In the genomic region with DNA sequence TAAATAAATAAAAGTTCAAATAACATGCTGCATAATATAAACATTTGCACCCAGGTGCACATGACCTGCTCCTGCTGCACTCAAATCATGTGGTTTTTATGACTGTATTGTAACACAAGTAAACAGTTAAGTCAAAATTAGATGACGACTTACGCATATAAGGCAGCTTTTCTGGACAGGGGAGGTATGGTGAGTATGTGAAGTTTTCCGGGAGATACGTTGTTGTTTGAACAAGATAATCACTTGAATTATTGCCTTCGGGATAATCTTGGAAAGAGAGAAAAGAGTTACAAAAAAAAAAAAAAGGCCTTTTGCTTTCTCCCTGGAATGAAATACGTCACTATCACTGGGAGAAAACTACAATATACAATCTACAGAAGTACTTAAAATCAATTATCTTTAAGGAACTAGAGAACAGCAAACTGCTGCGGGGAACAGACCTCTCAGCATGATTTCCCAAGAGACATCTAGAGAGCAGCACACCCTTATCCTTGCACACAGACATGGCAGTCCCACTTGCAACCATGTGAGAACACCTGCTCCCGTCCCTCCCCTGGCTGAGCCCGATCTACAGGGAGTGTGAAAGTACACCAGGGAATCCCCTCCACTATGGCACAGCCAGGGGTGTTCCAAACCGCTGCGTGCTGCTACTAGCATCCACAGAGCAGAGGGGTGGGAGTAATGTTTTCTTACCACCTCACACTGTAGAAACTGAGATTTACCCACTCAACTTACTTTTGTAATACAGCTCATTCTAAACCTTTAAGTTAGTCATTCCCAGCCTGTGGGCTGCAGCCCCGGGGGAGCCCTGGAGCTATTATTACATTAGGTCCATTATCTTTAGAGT, we compare ENCODE assay signal across 8 cellular contexts. TPM values are rescaled to one million over a fixed set of nuclear protein-coding genes. Genes with fewer than 3 reads are reported as not detected.
A peak's percentile ranks its signal among the peaks of the same experiment; 100 is the strongest.
DNase-seq lines count a peak whose midpoint lies in the region; ATAC-seq and TF ChIP-seq lines count a peak whose summit lies in the region.

No MANE protein-coding gene starts in this region.

- peaks cover 13% of the 10 kb centered on the region for H3K4me1 Mint-ChIP-seq in T-helper 1 cell treated with Interleukin-12 subunit alpha and Interleukin-12 subunit beta and Interleukin-4 antibody, amounts not matched to agents 30 μg/mL and 1 μg/mL, for 36 hours (ENCODE audit: low read depth)

- H3K27me3 ChIP-seq in prostate gland (replicated peaks; ENCODE audit: insufficient read depth) (no peaks in the 10 kb centered on the region), Peyer's patch (no peaks in the 10 kb centered on the region)

- peak overlapping the region; percentile 35 for H3K27ac Mint-ChIP-seq in T-helper 1 cell treated with Interleukin-12 subunit alpha and Interleukin-12 subunit beta and Interleukin-4 antibody, amounts not matched to agents 30 μg/mL and 1 μg/mL, for 36 hours

- ATAC-seq in GM19438 (IDR thresholded peaks at IDR 0.05; ENCODE audit: low read depth, unreplicated experiment) (peak; percentile 75), HG03342 (IDR thresholded peaks at IDR 0.05; ENCODE audit: unreplicated experiment) (peak; percentile 64)

- H3K27me3 Mint-ChIP-seq in T-helper 1 cell treated with Interleukin-12 subunit alpha and Interleukin-12 subunit beta and Interleukin-4 antibody, amounts not matched to agents 30 μg/mL and 1 μg/mL, for 36 hours (ENCODE audit: low read depth), result peaks cover 5% of the 10 kb centered on the region

- WGBS in prostate gland, result 85% methylated on average over 12 of the region's 12 CpGs

- H3K9me3 Mint-ChIP-seq in T-helper 1 cell treated with Interleukin-12 subunit alpha and Interleukin-12 subunit beta and Interleukin-4 antibody, amounts not matched to agents 30 μg/mL and 1 μg/mL, for 36 hours, result no peaks in the 10 kb centered on the region

- H3K9me3 ChIP-seq in prostate gland (no peaks in the 10 kb centered on the region), Peyer's patch (no peaks in the 10 kb centered on the region)

- H3K36me3 ChIP-seq in prostate gland (no peaks in the 10 kb centered on the region), Peyer's patch (no peaks in the 10 kb centered on the region)

- peaks cover 2% of the 10 kb centered on the region for H3K36me3 Mint-ChIP-seq in T-helper 1 cell treated with Interleukin-12 subunit alpha and Interleukin-12 subunit beta and Interleukin-4 antibody, amounts not matched to agents 30 μg/mL and 1 μg/mL, for 36 hours (ENCODE audit: low read depth)

- no peaks in the 10 kb centered on the region for H3K4me1 ChIP-seq in prostate gland (replicated peaks)
- peaks cover 0 to 5% (median 1%) of the 10 kb centered on the region in 4 donors for H3K4me1 ChIP-seq in Peyer's patch

- TF ChIP-seq POLR2A in prostate gland (IDR thresholded peaks at IDR 0.05) (no peak), Peyer's patch (IDR thresholded peaks at IDR 0.05) (no peak)

- DNase-seq in DMS153 (lab: John Stamatoyannopoulos, UW) (peak; percentile 76), prostate gland (ENCODE audit: low spot score) (no peak), Peyer's patch (no peak), epidermal melanocyte (ENCODE audit: insufficient read length, low spot score) (no peak)
- DNase-seq in stimulated activated CD4-positive, alpha-beta T cell treated with anti-CD3 and anti-CD28 coated beads, Interleukin-15, amount 100 ng/mL, for 24 hours, result peak; percentile 69

- TF ChIP-seq CTCF in prostate gland (IDR thresholded peaks at IDR 0.05) (no peak), Peyer's patch (IDR thresholded peaks at IDR 0.05) (no peak)

- intact Hi-C loops in prostate gland (cut with DNase I), result no loop called here

- H3K27ac ChIP-seq in prostate gland (no peak overlapping the region), Peyer's patch (peak overlapping the region in 2 of 4 donors; percentile 59 to 64)

- H3K4me3 ChIP-seq in prostate gland, result no peak overlapping the region
- no peak overlapping the region for H3K4me3 ChIP-seq in Peyer's patch

- H3K4me3 Mint-ChIP-seq in T-helper 1 cell treated with Interleukin-12 subunit alpha and Interleukin-12 subunit beta and Interleukin-4 antibody, amounts not matched to agents 30 μg/mL and 1 μg/mL, for 36 hours, result no peak overlapping the region

RNA-seq across cellular contexts. Expression of a gene that starts 26.3 kb away (rescaled TPM):
- total RNA-seq in prostate gland (1 to 10 TPM; 3.5 to 9.0 TPM), Peyer's patch (10 to 100 TPM in 1 of 4 donors, 1 to 10 TPM in 3; 5.0 to 20.7 (median 6.0) TPM)

Comparison
In these comparisons a context has a peak if more than half of its experiments do, and no peak if none do; other contexts are left out.
1. DNase-seq: peak in DMS153 (single experiment) and stimulated activated CD4-positive, alpha-beta T cell treated with anti-CD3 and anti-CD28 coated beads, Interleukin-15, amount 100 ng/mL, for 24 hours (single experiment); none in prostate gland (single experiment), Peyer's patch (0 of 3) and epidermal melanocyte (single experiment).